Comparison of ENCODE assay signal across 22 cellular contexts in the genomic region with DNA sequence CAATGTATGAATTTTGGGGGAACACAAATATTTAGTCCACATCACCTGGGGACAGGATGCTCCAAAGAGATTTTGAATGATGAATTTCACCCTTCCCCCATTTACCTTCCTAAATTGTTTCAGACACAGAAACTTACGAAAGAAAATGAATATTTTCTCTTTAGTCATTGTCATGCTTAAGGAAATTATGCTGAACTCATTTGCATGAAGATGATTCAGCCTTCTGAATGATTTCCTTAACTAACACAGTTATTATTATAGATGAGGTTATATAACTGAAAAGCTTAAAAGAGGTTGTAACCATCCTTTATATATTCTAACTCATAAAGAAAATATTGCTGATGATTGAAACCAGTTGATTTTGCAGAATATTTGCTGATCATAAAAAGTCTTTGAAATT.
A peak's percentile ranks its signal among the peaks of the same experiment; 100 is the strongest.
DNase-seq lines count a peak whose midpoint lies in the region; FAIRE-seq and TF ChIP-seq lines count a peak whose summit lies in the region.
"Had no signal": no experiment of that assay in that cellular context is flagged by ENCODE, and none has a peak within 500 bp of the region (broad histone marks: within the 10 kb centered on the region; RNA-seq: fewer than 3 reads in every experiment).

No MANE protein-coding gene starts in this region.

- H3K14ac ChIP-seq in mesenchymal stem cell (ENCODE audit: low read length in 2 of 2), result no peak overlapping the region

- DNase-seq in HFFc6 (no peak), astrocyte (ENCODE audit: low read depth) (peak; percentile 18), mesenchymal stem cell (peak; percentile 24), ecto neural progenitor cell (ENCODE audit: low spot score) (no peak), medulla oblongata (ENCODE audit: extremely low spot score) (no peak), DMS79 treated with DMSO at 0.1 percent for 48 hours (lab: John Stamatoyannopoulos, UW) (no peak), nucleus accumbens (lab: John Stamatoyannopoulos, UW) (no peak)
- DNase-seq: Calu3; CD8-positive, alpha-beta memory T cell; H9; NCI-H1694; NCI-H2081; NCI-H2171; NCI-H345; NCI-H524; NCI-H774; NK-92 treated with Interleukin-12 subunit alpha and Interleukin-12 subunit beta, amount 100 ng/mL, for 24 hours; Peyer's patch; SJCRH30 had no signal

- H3K23ac ChIP-seq in mesenchymal stem cell (ENCODE audit: low read length in 2 of 2), result no peak overlapping the region

- H2BK12ac ChIP-seq in mesenchymal stem cell (ENCODE audit: low read length in 2 of 2), result no peak overlapping the region

- H3K4me1 ChIP-seq in ACC112 (ENCODE audit: control insufficient read depth, insufficient read depth, low read length, unreplicated experiment) (peaks cover 34% of the 10 kb centered on the region), astrocyte (ENCODE audit: insufficient read depth, low read length) (peaks cover 19% of the 10 kb centered on the region), mesenchymal stem cell (ENCODE audit: control insufficient read depth, insufficient read depth, low read depth, low read length) (no peaks in the 10 kb centered on the region)
- H3K4me1 ChIP-seq: Peyer's patch, SJCRH30 had no signal

- no peak overlapping the region for H3K18ac ChIP-seq in mesenchymal stem cell (ENCODE audit: low read depth in 1 of 2, low read length in 2 of 2)

- no peak overlapping the region for H3K4ac ChIP-seq in mesenchymal stem cell (ENCODE audit: low read depth in 1 of 2, low read length in 2 of 2)

- H3K9me3 ChIP-seq in astrocyte (ENCODE audit: insufficient read depth, low read depth, low read length) (no peaks in the 10 kb centered on the region), mesenchymal stem cell (ENCODE audit: control insufficient read depth, low read length) (no peaks in the 10 kb centered on the region)
- H3K9me3 ChIP-seq: Peyer's patch, SJCRH30 had no signal

- H3K27ac ChIP-seq in ACC112 (ENCODE audit: low read depth, low read length) (peak overlapping the region; percentile 88), astrocyte (ENCODE audit: low read depth, low read length) (peak overlapping the region; percentile 84), mesenchymal stem cell (ENCODE audit: low read length, poor library complexity, severe bottlenecking) (no peak overlapping the region)
- H3K27ac ChIP-seq: C4-2B, Peyer's patch, SJCRH30 had no signal

- H3K36me3 Mint-ChIP-seq in HFFc6 (ENCODE audit: low read depth) (0 out of 2 replicates have a peak, but pooled peaks cover 9% of the 10 kb centered on the region), astrocyte (ENCODE audit: low read depth, unreplicated experiment) (no peaks in the 10 kb centered on the region)
- H3K36me3 Mint-ChIP-seq: CD8-positive, alpha-beta memory T cell; IgD-negative memory B cell had no signal

- H3K4me2 ChIP-seq in astrocyte (ENCODE audit: low read length) (peak overlapping the region; percentile 45), mesenchymal stem cell (ENCODE audit: low read length, poor library complexity, severe bottlenecking) (no peak overlapping the region)

- TF ChIP-seq CTCF in HFFc6 (IDR thresholded peaks at IDR 0.05) (no peak), astrocyte (IDR thresholded peaks at IDR 0.05; ENCODE audit: insufficient read depth, low read depth, low read length) (no peak)

- no peaks in the 10 kb centered on the region for H3K9me3 Mint-ChIP-seq in HFFc6
- no peaks in the 10 kb centered on the region for H3K9me3 Mint-ChIP-seq in astrocyte (ENCODE audit: unreplicated experiment)
- H3K9me3 Mint-ChIP-seq: H9 had no signal

- no peak overlapping the region for H2BK120ac ChIP-seq in mesenchymal stem cell (ENCODE audit: low read depth, low read length)

- H3K9ac ChIP-seq in astrocyte (ENCODE audit: low read length), result peak overlapping the region; percentile 29
- peak overlapping the region; percentile 77 for H3K9ac ChIP-seq in mesenchymal stem cell (ENCODE audit: low read length)

- no peak overlapping the region for H4K8ac ChIP-seq in mesenchymal stem cell (ENCODE audit: low read length)

- peak; percentile 29 for FAIRE-seq in astrocyte (lab: Jason Lieb, UNC)

- no peaks in the 10 kb centered on the region for H3K27me3 ChIP-seq in ACC112 (ENCODE audit: insufficient read depth, low read length)
- no peaks in the 10 kb centered on the region for H3K27me3 ChIP-seq in astrocyte (ENCODE audit: insufficient read depth, low read length)
- no peaks in the 10 kb centered on the region for H3K27me3 ChIP-seq in mesenchymal stem cell (ENCODE audit: control insufficient read depth in 1 of 2, insufficient read depth in 1 of 2, low read length in 2 of 2)
- H3K27me3 ChIP-seq: Peyer's patch, SJCRH30 had no signal

- no peaks in the 10 kb centered on the region for H4K20me1 ChIP-seq in astrocyte (ENCODE audit: insufficient read depth, low read length)

- peaks cover 59% of the 10 kb centered on the region for H3K4me1 Mint-ChIP-seq in HFFc6 (ENCODE audit: low read depth)
- peaks cover 28% of the 10 kb centered on the region for H3K4me1 Mint-ChIP-seq in astrocyte (ENCODE audit: low read depth, unreplicated experiment)
- H3K4me1 Mint-ChIP-seq: CD8-positive, alpha-beta memory T cell; H9 had no signal

- no peaks in the 10 kb centered on the region for H3K79me1 ChIP-seq in mesenchymal stem cell (replicated peaks; ENCODE audit: low read length, poor library complexity, severe bottlenecking)

- no peak overlapping the region for H2BK15ac ChIP-seq in mesenchymal stem cell (ENCODE audit: low read depth, poor library complexity, severe bottlenecking)

- H3K4me3 ChIP-seq in ACC112 (ENCODE audit: low read depth, low read length) (peak overlapping the region; percentile 34; the same call in 1 of the 2 replicates), astrocyte (ENCODE audit: insufficient read depth, low read depth, low read length) (no peak overlapping the region), mesenchymal stem cell (ENCODE audit: insufficient read depth in 1 of 2, low read depth in 1 of 2, low read length in 2 of 2) (no peak overlapping the region)
- H3K4me3 ChIP-seq: Peyer's patch, SJCRH30 had no signal

- no peaks in the 10 kb centered on the region for H3K79me2 ChIP-seq in ACC112 (ENCODE audit: control insufficient read depth, insufficient read depth, low read length, unreplicated experiment)
- no peaks in the 10 kb centered on the region for H3K79me2 ChIP-seq in astrocyte (ENCODE audit: insufficient read depth, low read length)

- no peak overlapping the region for H4K91ac ChIP-seq in mesenchymal stem cell (ENCODE audit: low read length)

- no peaks in the 10 kb centered on the region; the same call in 1 of the 2 replicates for H3K27me3 Mint-ChIP-seq in HFFc6 (ENCODE audit: insufficient read depth)
- H3K27me3 Mint-ChIP-seq in astrocyte (ENCODE audit: low read depth, unreplicated experiment), result no peaks in the 10 kb centered on the region
- H3K27me3 Mint-ChIP-seq: CD8-positive, alpha-beta memory T cell; IgD-negative memory B cell had no signal

- H2AK5ac ChIP-seq in mesenchymal stem cell (ENCODE audit: low read length, severe bottlenecking), result no peak overlapping the region

- no CpG with 5 or more reads among the region's 1 CpG for WGBS in mesenchymal stem cell

- H3K4me3 Mint-ChIP-seq in HFFc6 (peak overlapping the region; percentile 17; the same call in 1 of the 2 replicates), astrocyte (ENCODE audit: unreplicated experiment) (no peak overlapping the region)
- H3K4me3 Mint-ChIP-seq: CD8-positive, alpha-beta memory T cell; H9; IgD-negative memory B cell had no signal

- no peak overlapping the region for H2AFZ ChIP-seq in ACC112 (ENCODE audit: low read length, unreplicated experiment)
- no peak overlapping the region for H2AFZ ChIP-seq in astrocyte (ENCODE audit: low read depth, low read length)
- H2AFZ ChIP-seq in mesenchymal stem cell (ENCODE audit: low read depth, low read length), result no peak overlapping the region

- no peak overlapping the region for H2BK5ac ChIP-seq in mesenchymal stem cell (ENCODE audit: low read depth, low read length, poor library complexity, severe bottlenecking)

- H3K36me3 ChIP-seq in ACC112 (ENCODE audit: insufficient read depth, low read length) (no peaks in the 10 kb centered on the region), astrocyte (ENCODE audit: insufficient read depth, low read length) (no peaks in the 10 kb centered on the region), mesenchymal stem cell (ENCODE audit: control insufficient read depth in 1 of 2, insufficient read depth in 2 of 2, low read depth in 1 of 2, low read length in 2 of 2) (no peaks in the 10 kb centered on the region)
- H3K36me3 ChIP-seq: Peyer's patch, SJCRH30 had no signal

- H3K27ac Mint-ChIP-seq in HFFc6 (peak overlapping the region; percentile 87), astrocyte (ENCODE audit: unreplicated experiment) (peak overlapping the region; percentile 38)
- H3K27ac Mint-ChIP-seq: CD8-positive, alpha-beta memory T cell; H9; IgD-negative memory B cell had no signal

Comparison
In these comparisons a context has a peak if more than half of its experiments do, and no peak if none do; other contexts are left out.
1. DNase-seq: peak in astrocyte (single experiment) and mesenchymal stem cell (single experiment); none in HFFc6 (single experiment), ecto neural progenitor cell (single experiment), medulla oblongata (single experiment), DMS79 treated with DMSO at 0.1 percent for 48 hours (single experiment) and nucleus accumbens (0 of 56).